9 cellular contexts compared by ENCODE assay signal in the genomic region with DNA sequence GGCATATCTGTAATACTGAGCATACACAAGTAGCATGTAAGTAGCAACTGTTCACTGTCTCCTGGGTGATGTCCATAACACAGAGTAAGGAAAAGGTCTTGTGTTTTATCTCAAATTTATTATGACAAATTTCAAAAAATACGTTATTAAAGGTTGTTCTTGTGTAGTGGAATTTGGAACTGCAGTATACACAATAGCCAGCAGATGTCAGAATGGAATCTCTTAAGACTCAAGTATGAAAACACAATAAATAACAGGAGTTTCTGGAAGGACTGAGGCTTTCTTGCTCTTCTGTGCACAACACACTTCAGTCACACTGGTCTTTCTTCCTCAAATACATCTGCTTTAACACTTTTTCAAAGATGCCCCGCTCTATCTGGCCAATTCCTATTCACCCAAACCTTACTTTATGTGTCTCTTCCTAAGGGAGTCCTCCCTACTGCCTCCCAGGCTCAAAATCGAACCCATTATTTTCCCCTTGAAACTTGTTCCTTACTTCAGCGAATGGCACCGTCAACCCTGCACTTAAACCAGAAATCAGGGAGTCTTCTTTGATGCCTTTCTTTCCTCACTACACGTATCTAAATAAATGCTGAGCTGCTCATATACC. TPM values are rescaled to one million over a fixed set of nuclear protein-coding genes. Genes with fewer than 3 reads are reported as not detected.
DNase-seq lines count a peak whose midpoint lies in the region; ATAC-seq, FAIRE-seq and TF ChIP-seq lines count a peak whose summit lies in the region.
"Had no signal": no experiment of that assay in that cellular context is flagged by ENCODE, and none has a peak within 500 bp of the region (broad histone marks: within the 10 kb centered on the region; RNA-seq: fewer than 3 reads in every experiment).

No MANE protein-coding gene starts in this region.

- TF ChIP-seq CTCF in D721Med (IDR thresholded peaks at IDR 0.05; ENCODE audit: insufficient read depth, missing control alignments): peak; percentile 63
- TF ChIP-seq CTCF in fibroblast of pulmonary artery (IDR thresholded peaks at IDR 0.05; ENCODE audit: low read length, missing control alignments): peak; percentile 80
- peak; percentile 60 for TF ChIP-seq CTCF in parathyroid adenoma (IDR thresholded peaks at IDR 0.05)

- no peak overlapping the region for H2AFZ ChIP-seq in parathyroid adenoma

- intact Hi-C loops in activated naive CD4-positive, alpha-beta T cell treated with anti-CD3 and anti-CD28 coated beads for 36 hours (cut with micrococcal nuclease): no loop called here

- H3K4me1 ChIP-seq in parathyroid adenoma: no peaks in the 10 kb centered on the region

- no peak overlapping the region for H3K4me3 ChIP-seq in fibroblast of pulmonary artery (replicated peaks; ENCODE audit: low read depth, low read length)
- no peak overlapping the region for H3K4me3 ChIP-seq in parathyroid adenoma (ENCODE audit: low read depth, low read length)

- ATAC-seq in HG03175 (IDR thresholded peaks at IDR 0.05; ENCODE audit: unreplicated experiment) (no peak), HG02623 (IDR thresholded peaks at IDR 0.05; ENCODE audit: unreplicated experiment) (no peak)

- no peaks in the 10 kb centered on the region for H3K9me3 Mint-ChIP-seq in activated naive CD4-positive, alpha-beta T cell treated with anti-CD3 and anti-CD28 coated beads for 36 hours

- no peak overlapping the region for H3K27ac ChIP-seq in parathyroid adenoma
- H3K27ac ChIP-seq: neutrophil had no signal

- H3K27me3 ChIP-seq in parathyroid adenoma (ENCODE audit: control insufficient read depth, insufficient read depth, low read length): no peaks in the 10 kb centered on the region
- H3K27me3 ChIP-seq: neutrophil had no signal

- no peaks in the 10 kb centered on the region for H3K79me2 ChIP-seq in parathyroid adenoma

- FAIRE-seq in D721Med (lab: Jason Lieb, UNC): peak; percentile 85

- H3K4me3 Mint-ChIP-seq in activated naive CD4-positive, alpha-beta T cell treated with anti-CD3 and anti-CD28 coated beads for 36 hours: no peak overlapping the region

- no peak overlapping the region for H3K4me2 ChIP-seq in parathyroid adenoma (ENCODE audit: low read length)

- DNase-seq in D721Med (ENCODE audit: insufficient read length, low spot score): no peak
- peak; percentile 46 for DNase-seq in HT-29 (ENCODE audit: low spot score)
- DNase-seq in SKM-1 treated with dmso at 0.1 percent for 144 hours (lab: John Stamatoyannopoulos, UW; ENCODE audit: unreplicated experiment): peak; percentile 33
- peak; percentile 88 for DNase-seq in fibroblast of pulmonary artery (ENCODE audit: low read depth)
- DNase-seq in activated naive CD4-positive, alpha-beta T cell treated with anti-CD3 and anti-CD28 coated beads for 36 hours: no peak

- CTCF ChIA-PET in activated naive CD4-positive, alpha-beta T cell treated with anti-CD3 and anti-CD28 coated beads for 36 hours (lab: Charles Lee): interaction anchor here (0.7 to 1.2 kb wide), 3 partner anchors 9 to 577 kb away, joined by 3 read pairs; partner anchors contain the start of gene TOMM5

- H3K9me3 ChIP-seq in parathyroid adenoma (ENCODE audit: control insufficient read depth, low read length): no peaks in the 10 kb centered on the region
- H3K9me3 ChIP-seq: neutrophil had no signal

- H3K36me3 Mint-ChIP-seq in activated naive CD4-positive, alpha-beta T cell treated with anti-CD3 and anti-CD28 coated beads for 36 hours (ENCODE audit: low read depth): peaks cover 47% of the 10 kb centered on the region

- H3K27me3 Mint-ChIP-seq in activated naive CD4-positive, alpha-beta T cell treated with anti-CD3 and anti-CD28 coated beads for 36 hours (ENCODE audit: low read depth): no peaks in the 10 kb centered on the region

- H3K36me3 ChIP-seq in parathyroid adenoma (ENCODE audit: control insufficient read depth, insufficient read depth, low read length): no peaks in the 10 kb centered on the region

- H3K4me1 Mint-ChIP-seq in activated naive CD4-positive, alpha-beta T cell treated with anti-CD3 and anti-CD28 coated beads for 36 hours (ENCODE audit: low read depth): peaks cover 14% of the 10 kb centered on the region

- no peak overlapping the region for H3K9ac ChIP-seq in parathyroid adenoma

- H3K27ac Mint-ChIP-seq in activated naive CD4-positive, alpha-beta T cell treated with anti-CD3 and anti-CD28 coated beads for 36 hours: no peak overlapping the region

RNA-seq across cellular contexts. Expression of gene FBXO10, which starts 6.5 kb away (rescaled TPM):
- 3.4 and 7.4 TPM in 2 replicates for total RNA-seq in HT-29 (2014; rRNA removed; shearing (Covaris generic))
- 1 to 10 TPM; 1.0 to 1.1 TPM for total RNA-seq in activated naive CD4-positive, alpha-beta T cell treated with anti-CD3 and anti-CD28 coated beads for 36 hours

RNA-seq across cellular contexts. Expression of gene TOMM5, which starts 9.7 kb away (rescaled TPM):
- total RNA-seq in HT-29 (2014; rRNA removed; shearing (Covaris generic)): 215 and 224 TPM in 2 replicates
- total RNA-seq in activated naive CD4-positive, alpha-beta T cell treated with anti-CD3 and anti-CD28 coated beads for 36 hours: 100 to 1,000 TPM; 136 to 140 TPM

Comparison
In these comparisons a context has a peak if more than half of its experiments do, and no peak if none do; other contexts are left out.
1. DNase-seq: peak in HT-29 (single experiment), SKM-1 treated with dmso at 0.1 percent for 144 hours (single experiment) and fibroblast of pulmonary artery (single experiment); none in D721Med (single experiment) and activated naive CD4-positive, alpha-beta T cell treated with anti-CD3 and anti-CD28 coated beads for 36 hours (single experiment).
2. Peak in every context shown above with its lines, with median percentiles within 50 percentile points of each other: CTCF ChIP-seq.